Comparison of ENCODE assay signal across 1 cellular context in genomic region chr7:27204851-27205322, GRCh38.
TF ChIP-seq lines count a peak whose summit lies in the region.

No MANE protein-coding gene starts in this region.

TF ChIP-seq in SK-N-SH, 30 proteins besides CTCF, POLR2A, EP300 and RAD21:
- TF ChIP-seq, protein P1, sequence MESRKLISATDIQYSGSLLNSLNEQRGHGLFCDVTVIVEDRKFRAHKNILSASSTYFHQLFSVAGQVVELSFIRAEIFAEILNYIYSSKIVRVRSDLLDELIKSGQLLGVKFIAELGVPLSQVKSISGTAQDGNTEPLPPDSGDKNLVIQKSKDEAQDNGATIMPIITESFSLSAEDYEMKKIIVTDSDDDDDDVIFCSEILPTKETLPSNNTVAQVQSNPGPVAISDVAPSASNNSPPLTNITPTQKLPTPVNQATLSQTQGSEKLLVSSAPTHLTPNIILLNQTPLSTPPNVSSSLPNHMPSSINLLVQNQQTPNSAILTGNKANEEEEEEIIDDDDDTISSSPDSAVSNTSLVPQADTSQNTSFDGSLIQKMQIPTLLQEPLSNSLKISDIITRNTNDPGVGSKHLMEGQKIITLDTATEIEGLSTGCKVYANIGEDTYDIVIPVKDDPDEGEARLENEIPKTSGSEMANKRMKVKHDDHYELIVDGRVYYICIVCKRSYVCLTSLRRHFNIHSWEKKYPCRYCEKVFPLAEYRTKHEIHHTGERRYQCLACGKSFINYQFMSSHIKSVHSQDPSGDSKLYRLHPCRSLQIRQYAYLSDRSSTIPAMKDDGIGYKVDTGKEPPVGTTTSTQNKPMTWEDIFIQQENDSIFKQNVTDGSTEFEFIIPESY (IDR thresholded peaks at IDR 0.05; ENCODE audit: borderline replicate concordance, low read depth): no peak
- no peak for TF ChIP-seq YY1 (IDR thresholded peaks at IDR 0.05; ENCODE audit: low read depth)
- no peak for TF ChIP-seq MXI1 (IDR thresholded peaks at IDR 0.05; ENCODE audit: low read depth, low read length)
- no peak for TF ChIP-seq MEF2A (IDR thresholded peaks at IDR 0.05; ENCODE audit: borderline replicate concordance, low read depth)
